Comparison of ENCODE assay signal across 6 cellular contexts in the genomic region with DNA sequence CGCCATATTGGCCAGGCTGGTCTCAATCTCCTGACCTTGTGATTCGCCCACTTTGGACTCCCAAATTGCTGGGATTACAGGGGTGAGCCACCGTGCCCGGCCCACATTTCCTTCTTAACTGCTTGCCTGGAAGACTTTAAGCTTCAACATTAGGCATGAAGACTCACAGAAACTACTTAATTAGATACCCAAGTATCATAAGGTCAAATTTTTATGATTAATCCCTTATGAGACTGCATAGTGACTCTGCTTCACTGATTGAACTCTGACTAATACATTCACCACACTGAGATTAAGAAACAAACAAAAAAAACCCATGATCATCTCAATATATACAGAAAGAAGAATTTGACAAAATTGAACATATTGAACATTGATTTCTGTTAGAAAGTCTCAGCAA.
"Had no signal": no experiment of that assay in that cellular context is flagged by ENCODE, and none has a peak within 500 bp of the region (broad histone marks: within the 10 kb centered on the region; RNA-seq: fewer than 3 reads in every experiment).

No MANE protein-coding gene starts in this region.

- H3K9me3 Mint-ChIP-seq: GM23338 had no signal

- H3K27ac Mint-ChIP-seq: GM23338, HFFc6, IgD-negative memory B cell had no signal

- H3K4me3 Mint-ChIP-seq: GM23338, H9, HFFc6, IgD-negative memory B cell had no signal

- H3K4me1 Mint-ChIP-seq: IgD-negative memory B cell had no signal

- DNase-seq: H9, HFFc6 had no signal

- H3K27me3 Mint-ChIP-seq: IgD-negative memory B cell had no signal

- H3K4me3 ChIP-seq: GM23338 had no signal

- ATAC-seq: GM23338, HCT116, HepG2 had no signal
